8 cellular contexts compared by ENCODE assay signal in genomic region chr19:12782424-12783225, GRCh38. TPM values are rescaled to one million over a fixed set of nuclear protein-coding genes. Genes with fewer than 3 reads are reported as not detected.
DNase-seq lines count a peak whose midpoint lies in the region; ATAC-seq and TF ChIP-seq lines count a peak whose summit lies in the region.

No MANE protein-coding gene starts in this region.

- intact Hi-C loops in testis (cut with DNase I; ENCODE audit: low total_unique reads): no loop called here

- no peaks in the 10 kb centered on the region for H3K79me2 ChIP-seq in ACC112 (ENCODE audit: control insufficient read depth, insufficient read depth, low read length, unreplicated experiment)

- H3K4me3 Mint-ChIP-seq in IgD-negative memory B cell: peak overlapping the region; percentile 51 to 91 (median 87)
- H3K4me3 Mint-ChIP-seq in activated naive CD4-positive, alpha-beta T cell treated with anti-CD3 and anti-CD28 coated beads, Interleukin-2, amount 10 ng/mL, durations not matched to agents 7 days and 5 days: peak overlapping the region; percentile 83
- peak overlapping the region; percentile 90 for H3K4me3 Mint-ChIP-seq in glutamatergic neuron (ENCODE audit: unreplicated experiment)
- H3K4me3 Mint-ChIP-seq in osteocyte (ENCODE audit: unreplicated experiment): peak overlapping the region; percentile 70

- H3K9me3 ChIP-seq in SJSA1 (replicated peaks) (no peaks in the 10 kb centered on the region), testis (no peaks in the 10 kb centered on the region)

- H3K36me3 ChIP-seq in ACC112 (ENCODE audit: insufficient read depth, low read length) (no peaks in the 10 kb centered on the region), SJSA1 (no peaks in the 10 kb centered on the region), testis (ENCODE audit: low read depth, missing control alignments) (no peaks in the 10 kb centered on the region)

- CTCF ChIA-PET in activated naive CD4-positive, alpha-beta T cell treated with anti-CD3 and anti-CD28 coated beads, Interleukin-2, amount 10 ng/mL, durations not matched to agents 7 days and 5 days (lab: Charles Lee): interaction anchor here (0.5 to 30.6 kb wide), 4 partner anchors 10 to 49 kb away, joined by 3 to 706 read pairs (median 4); partner anchors contain the start of genes JUNB, PRDX2 and THSD8

- no peaks in the 10 kb centered on the region for H3K27me3 Mint-ChIP-seq in IgD-negative memory B cell
- H3K27me3 Mint-ChIP-seq in activated naive CD4-positive, alpha-beta T cell treated with anti-CD3 and anti-CD28 coated beads, Interleukin-2, amount 10 ng/mL, durations not matched to agents 7 days and 5 days: no peaks in the 10 kb centered on the region
- peaks cover 6% of the 10 kb centered on the region for H3K27me3 Mint-ChIP-seq in glutamatergic neuron (ENCODE audit: unreplicated experiment)
- no peaks in the 10 kb centered on the region for H3K27me3 Mint-ChIP-seq in osteocyte (ENCODE audit: unreplicated experiment)

- 0% methylated on average over 68 of the region's 82 CpGs; no CpG with 5 or more reads in 1 of the 2 donors for WGBS in testis, 2 donors

- peak overlapping the region; percentile 92 for H3K27ac ChIP-seq in ACC112 (ENCODE audit: low read depth, low read length)
- peak overlapping the region; percentile 77 for H3K27ac ChIP-seq in SJSA1
- peak overlapping the region; percentile 82 to 98 for H3K27ac ChIP-seq in testis

- ATAC-seq in GM18867 (IDR thresholded peaks at IDR 0.05; ENCODE audit: unreplicated experiment): peak; percentile 44

- H3K27me3 ChIP-seq in ACC112 (ENCODE audit: insufficient read depth, low read length): no peaks in the 10 kb centered on the region
- no peaks in the 10 kb centered on the region for H3K27me3 ChIP-seq in SJSA1 (replicated peaks)
- no peaks in the 10 kb centered on the region for H3K27me3 ChIP-seq in testis

- H3K4me1 Mint-ChIP-seq in IgD-negative memory B cell (peaks cover 9 to 25% (median 25%) of the 10 kb centered on the region in 3 donors), glutamatergic neuron (ENCODE audit: low read depth, unreplicated experiment) (peaks cover 14% of the 10 kb centered on the region), osteocyte (ENCODE audit: unreplicated experiment) (peaks cover 40% of the 10 kb centered on the region)
- H3K4me1 Mint-ChIP-seq in activated naive CD4-positive, alpha-beta T cell treated with anti-CD3 and anti-CD28 coated beads, Interleukin-2, amount 10 ng/mL, durations not matched to agents 7 days and 5 days: peaks cover 43% of the 10 kb centered on the region

- H3K36me3 Mint-ChIP-seq in IgD-negative memory B cell (no peaks in the 10 kb centered on the region), glutamatergic neuron (ENCODE audit: unreplicated experiment) (no peaks in the 10 kb centered on the region), osteocyte (ENCODE audit: unreplicated experiment) (no peaks in the 10 kb centered on the region)
- no peaks in the 10 kb centered on the region for H3K36me3 Mint-ChIP-seq in activated naive CD4-positive, alpha-beta T cell treated with anti-CD3 and anti-CD28 coated beads, Interleukin-2, amount 10 ng/mL, durations not matched to agents 7 days and 5 days

- H2AFZ ChIP-seq in ACC112 (ENCODE audit: low read length, unreplicated experiment): peak overlapping the region; percentile 14

- H3K4me1 ChIP-seq in ACC112 (ENCODE audit: control insufficient read depth, insufficient read depth, low read length, unreplicated experiment) (peaks cover 59% of the 10 kb centered on the region), SJSA1 (replicated peaks) (peaks cover 76% of the 10 kb centered on the region), testis (peaks cover 66% of the 10 kb centered on the region)

- H3K27ac Mint-ChIP-seq in IgD-negative memory B cell: peak overlapping the region in 1 of 3 donors; percentile 77
- H3K27ac Mint-ChIP-seq in activated naive CD4-positive, alpha-beta T cell treated with anti-CD3 and anti-CD28 coated beads, Interleukin-2, amount 10 ng/mL, durations not matched to agents 7 days and 5 days: peak overlapping the region; percentile 97
- peak overlapping the region; percentile 88 for H3K27ac Mint-ChIP-seq in glutamatergic neuron (ENCODE audit: unreplicated experiment)
- H3K27ac Mint-ChIP-seq in osteocyte (ENCODE audit: unreplicated experiment): peak overlapping the region; percentile 85

- TF ChIP-seq CTCF in glutamatergic neuron (IDR thresholded peaks at IDR 0.05; ENCODE audit: partially characterized antibody, unreplicated experiment): no peak
- no peak for TF ChIP-seq CTCF in osteocyte (IDR thresholded peaks at IDR 0.05)
- TF ChIP-seq CTCF in testis (IDR thresholded peaks at IDR 0.05): no peak

- no peak for TF ChIP-seq POLR2A in testis (IDR thresholded peaks at IDR 0.05)

- DNase-seq in SJSA1 (ENCODE audit: low read depth in 1 of 2, low spot score in 2 of 2) (peak; percentile 91), glutamatergic neuron (peak; percentile 62), osteocyte (ENCODE audit: extremely low spot score, unreplicated experiment) (no peak), testis (peak; percentile 91)
- peak; percentile 90 for DNase-seq in activated naive CD4-positive, alpha-beta T cell treated with anti-CD3 and anti-CD28 coated beads, Interleukin-2, amount 10 ng/mL, durations not matched to agents 7 days and 5 days

- H3K9me3 Mint-ChIP-seq in IgD-negative memory B cell (no peaks in the 10 kb centered on the region), glutamatergic neuron (ENCODE audit: unreplicated experiment) (peaks cover 6% of the 10 kb centered on the region), osteocyte (ENCODE audit: unreplicated experiment) (no peaks in the 10 kb centered on the region)
- no peaks in the 10 kb centered on the region for H3K9me3 Mint-ChIP-seq in activated naive CD4-positive, alpha-beta T cell treated with anti-CD3 and anti-CD28 coated beads, Interleukin-2, amount 10 ng/mL, durations not matched to agents 7 days and 5 days

- H3K4me3 ChIP-seq in ACC112 (ENCODE audit: low read depth, low read length) (peak overlapping the region; percentile 74), SJSA1 (peak overlapping the region; percentile 38), testis (peak overlapping the region; percentile 7 to 70)

RNA-seq across cellular contexts. Expression of gene HOOK2, which starts 7.3 kb away (rescaled TPM):
- polyA plus RNA-seq in IgD-negative memory B cell (6.6 TPM), testis (ENCODE audit: insufficient read depth, low read depth, low replicate concordance) (30.0 TPM)
- 12.4 and 27.5 TPM in 2 replicates for total RNA-seq in SJSA1 (2014; rRNA removed; shearing (Covaris generic))
- total RNA-seq in glutamatergic neuron (ENCODE audit: unreplicated experiment) (40.1 TPM), osteocyte (24.6 and 26.8 TPM in 2 replicates), testis (10 to 100 TPM; 54.4 to 63.4 TPM)

RNA-seq across cellular contexts. Expression of gene JUNB, which starts 8.7 kb away (rescaled TPM):
- polyA plus RNA-seq in IgD-negative memory B cell: 955 TPM
- total RNA-seq in SJSA1 (2014; rRNA removed; shearing (Covaris generic)): 112 and 115 TPM in 2 replicates
- 24.9 TPM for total RNA-seq in glutamatergic neuron (ENCODE audit: unreplicated experiment)
- total RNA-seq in osteocyte: 141 and 158 TPM in 2 replicates
- total RNA-seq in testis: 100 to 1,000 TPM in 1 of 2 donors, 10 to 100 TPM in 1; 75.9 to 143 TPM
- 54.5 TPM for polyA plus RNA-seq in testis (ENCODE audit: insufficient read depth, low read depth, low replicate concordance)

RNA-seq across cellular contexts. Expression of gene PRDX2, which starts 19.0 kb away (rescaled TPM):
- 195 TPM for polyA plus RNA-seq in IgD-negative memory B cell
- 4.6 and 8.7 TPM in 2 replicates for total RNA-seq in SJSA1 (2014; rRNA removed; shearing (Covaris generic))
- 671 TPM for total RNA-seq in glutamatergic neuron (ENCODE audit: unreplicated experiment)
- total RNA-seq in osteocyte: 235 TPM in 2 replicates
- total RNA-seq in testis: 100 to 1,000 TPM in 1 of 2 donors, 10 to 100 TPM in 1; 72.1 to 117 TPM
- polyA plus RNA-seq in testis (ENCODE audit: insufficient read depth, low read depth, low replicate concordance): 87.1 TPM

RNA-seq across cellular contexts. Expression of gene THSD8, which starts 19.2 kb away (rescaled TPM):
- 6.4 TPM for polyA plus RNA-seq in IgD-negative memory B cell
- not detected in 2 replicates for total RNA-seq in SJSA1 (2014; rRNA removed; shearing (Covaris generic))
- 14.4 TPM for total RNA-seq in glutamatergic neuron (ENCODE audit: unreplicated experiment)
- total RNA-seq in osteocyte: 8.2 and 8.4 TPM in 2 replicates
- 10 to 100 TPM in 1 of 2 donors, 1 to 10 TPM in 1; 3.0 to 14.0 TPM for total RNA-seq in testis
- 27.9 TPM for polyA plus RNA-seq in testis (ENCODE audit: insufficient read depth, low read depth, low replicate concordance)

RNA-seq across cellular contexts. Expression of gene RNASEH2A, which starts 23.8 kb away (rescaled TPM):
- polyA plus RNA-seq in IgD-negative memory B cell (27.4 TPM), testis (ENCODE audit: insufficient read depth, low read depth, low replicate concordance) (14.1 TPM)
- total RNA-seq in SJSA1 (2014; rRNA removed; shearing (Covaris generic)): 68.8 and 78.9 TPM in 2 replicates
- total RNA-seq in glutamatergic neuron (ENCODE audit: unreplicated experiment) (16.7 TPM), osteocyte (7.6 and 10.0 TPM in 2 replicates), testis (10 to 100 TPM; 15.7 to 18.6 TPM)
